ENCODE assay signal across 9 cellular contexts in the genomic region with DNA sequence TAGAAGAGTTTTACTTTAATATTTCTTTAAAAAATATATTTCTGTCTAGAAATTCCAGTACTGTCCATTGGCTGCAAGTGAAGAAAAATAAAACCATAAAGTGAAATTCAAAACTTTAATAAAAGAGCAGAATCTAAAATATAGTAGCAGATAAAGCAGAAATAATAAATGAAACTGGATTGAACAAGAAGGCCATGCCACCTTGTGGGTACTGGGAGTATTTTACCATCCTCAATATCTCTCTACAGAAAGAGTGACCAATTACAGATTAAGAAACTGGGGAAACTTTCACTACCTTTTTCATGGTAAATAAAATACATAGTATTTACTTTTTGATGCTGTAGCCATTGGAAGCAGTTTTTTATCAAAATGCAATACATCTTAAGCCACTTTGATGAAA.
DNase-seq lines count a peak whose midpoint lies in the region; ATAC-seq, FAIRE-seq and TF ChIP-seq lines count a peak whose summit lies in the region.
"Had no signal": no experiment of that assay in that cellular context is flagged by ENCODE, and none has a peak within 500 bp of the region (broad histone marks: within the 10 kb centered on the region; RNA-seq: fewer than 3 reads in every experiment).

No MANE protein-coding gene starts in this region.

- DNase-seq in Calu3, result no peak
- peak; percentile 17 for DNase-seq in H4 (ENCODE audit: low spot score)
- DNase-seq in OCI-M1 (lab: John Stamatoyannopoulos, UW), result peak; percentile 72
- peak; percentile 62 for DNase-seq in fibroblast of the aortic adventitia (ENCODE audit: low read depth)
- peak; percentile 38 for DNase-seq in urothelium cell line (ENCODE audit: low spot score)

- no peaks in the 10 kb centered on the region for H3K27me3 Mint-ChIP-seq in Calu3 (ENCODE audit: unreplicated experiment)
- H3K27me3 Mint-ChIP-seq: IgD-negative memory B cell had no signal

- ATAC-seq in GM19452 (IDR thresholded peaks at IDR 0.05; ENCODE audit: unreplicated experiment) (no peak), GM19023 (IDR thresholded peaks at IDR 0.05; ENCODE audit: unreplicated experiment) (no peak), esophagus mucosa (no peak)

- no peak overlapping the region for H3K27ac Mint-ChIP-seq in Calu3 (ENCODE audit: unreplicated experiment)
- H3K27ac Mint-ChIP-seq: IgD-negative memory B cell had no signal

- intact Hi-C loops in Calu3 (cut with micrococcal nuclease; ENCODE audit: unreplicated experiment), result loop anchor here (5.0 kb wide), 2 partner anchors 49 to 131 kb away; no protein-coding TSS in a partner anchor

- BruUV-seq in Calu3 (replicated peaks; lab: Mats Ljungman, UMichigan), result no TSS peak

- no peaks in the 10 kb centered on the region for H3K9me3 Mint-ChIP-seq in Calu3 (ENCODE audit: low read depth, unreplicated experiment)
- H3K9me3 Mint-ChIP-seq: IgD-negative memory B cell had no signal

- H3K4me3 ChIP-seq in fibroblast of the aortic adventitia (ENCODE audit: low read depth, low read length), result no peak overlapping the region

- no peaks in the 10 kb centered on the region for H3K36me3 Mint-ChIP-seq in Calu3 (ENCODE audit: insufficient read depth, unreplicated experiment)
- H3K36me3 Mint-ChIP-seq: IgD-negative memory B cell had no signal

- peaks cover 7% of the 10 kb centered on the region for H3K4me1 Mint-ChIP-seq in Calu3 (ENCODE audit: low read depth, unreplicated experiment)

- FAIRE-seq in urothelium cell line (lab: Jason Lieb, UNC), result no peak

- CTCF ChIA-PET in Calu3 (lab: Charles Lee), result no interaction called here

- no peak overlapping the region for H3K4me3 Mint-ChIP-seq in Calu3 (ENCODE audit: low read depth, unreplicated experiment)
- H3K4me3 Mint-ChIP-seq: IgD-negative memory B cell had no signal

- TF ChIP-seq CTCF in Calu3 (IDR thresholded peaks at IDR 0.05; ENCODE audit: unreplicated experiment) (peak; percentile 28), fibroblast of the aortic adventitia (IDR thresholded peaks at IDR 0.05; ENCODE audit: insufficient read depth, low read length) (peak; percentile 63)
